In genomic region chr15:51680316-51680715, GRCh38 we compare ENCODE assay signal across 18 cellular contexts. TPM values are rescaled to one million over a fixed set of nuclear protein-coding genes. Genes with fewer than 3 reads are reported as not detected.
"Had no signal": no experiment of that assay in that cellular context is flagged by ENCODE, and none has a peak within 500 bp of the region (broad histone marks: within the 10 kb centered on the region; RNA-seq: fewer than 3 reads in every experiment).

No MANE protein-coding gene starts in this region.

- H3K27ac Mint-ChIP-seq: activated CD4-positive, alpha-beta memory T cell treated with anti-CD3 and anti-CD28 coated beads for 36 hours; activated naive CD8-positive, alpha-beta T cell treated with anti-CD3 and anti-CD28 coated beads for 36 hours; natural killer cell; stimulated activated effector memory CD8-positive, alpha-beta T cell treated with anti-CD3 and anti-CD28 coated beads, Interleukin-12 subunit alpha, Interleukin-12 subunit beta, amount 100 ng/mL, for 72 hours; T-helper 2 cell treated with Interferon-gamma antibody and Interleukin-4, amounts not matched to agents 5 μg/mL and 100 μg/mL, for 36 hours had no signal

- H3K36me3 Mint-ChIP-seq: activated CD4-positive, alpha-beta memory T cell treated with anti-CD3 and anti-CD28 coated beads for 36 hours; activated naive CD8-positive, alpha-beta T cell treated with anti-CD3 and anti-CD28 coated beads for 36 hours; natural killer cell; stimulated activated effector memory CD8-positive, alpha-beta T cell treated with anti-CD3 and anti-CD28 coated beads, Interleukin-12 subunit alpha, Interleukin-12 subunit beta, amount 100 ng/mL, for 72 hours had no signal

- H3K27me3 ChIP-seq: right atrium auricular region, vagina had no signal

- ATAC-seq: activated T-cell treated with anti-CD3 and anti-CD28 coated beads, Interleukin-2, amount 50 U/mL, for 4 hours; gastroesophageal sphincter; left colon; natural killer cell; stimulated activated effector memory CD8-positive, alpha-beta T cell treated with anti-CD3 and anti-CD28 coated beads, Interleukin-12 subunit alpha, Interleukin-12 subunit beta, amount 100 ng/mL, for 72 hours had no signal

- H3K4me3 Mint-ChIP-seq: activated CD4-positive, alpha-beta memory T cell treated with anti-CD3 and anti-CD28 coated beads for 36 hours; activated naive CD8-positive, alpha-beta T cell treated with anti-CD3 and anti-CD28 coated beads for 36 hours; activated T-cell treated with anti-CD3 and anti-CD28 coated beads, Interleukin-2, amount 50 U/mL, for 4 hours; natural killer cell; stimulated activated effector memory CD8-positive, alpha-beta T cell treated with anti-CD3 and anti-CD28 coated beads, Interleukin-12 subunit alpha, Interleukin-12 subunit beta, amount 100 ng/mL, for 72 hours; T-helper 2 cell treated with Interferon-gamma antibody and Interleukin-4, amounts not matched to agents 5 μg/mL and 100 μg/mL, for 36 hours had no signal

- H3K4me3 ChIP-seq: breast epithelium, gastroesophageal sphincter, right atrium auricular region, vagina had no signal

- H3K36me3 ChIP-seq: breast epithelium, gastroesophageal sphincter, pancreas, right atrium auricular region, tibial nerve, vagina had no signal

- H3K4me1 Mint-ChIP-seq: stimulated activated effector memory CD8-positive, alpha-beta T cell treated with anti-CD3 and anti-CD28 coated beads, Interleukin-12 subunit alpha, Interleukin-12 subunit beta, amount 100 ng/mL, for 72 hours had no signal

- H3K9me3 Mint-ChIP-seq: activated CD4-positive, alpha-beta memory T cell treated with anti-CD3 and anti-CD28 coated beads for 36 hours; activated naive CD8-positive, alpha-beta T cell treated with anti-CD3 and anti-CD28 coated beads for 36 hours; activated T-cell treated with anti-CD3 and anti-CD28 coated beads, Interleukin-2, amount 50 U/mL, for 4 hours; natural killer cell; stimulated activated effector memory CD8-positive, alpha-beta T cell treated with anti-CD3 and anti-CD28 coated beads, Interleukin-12 subunit alpha, Interleukin-12 subunit beta, amount 100 ng/mL, for 72 hours; T-helper 2 cell treated with Interferon-gamma antibody and Interleukin-4, amounts not matched to agents 5 μg/mL and 100 μg/mL, for 36 hours had no signal

- H3K4me1 ChIP-seq: breast epithelium, pancreas had no signal

- H3K9me3 ChIP-seq: breast epithelium, gastroesophageal sphincter, pancreas, right atrium auricular region, tibial nerve, vagina had no signal

- DNase-seq: activated CD4-positive, alpha-beta memory T cell treated with anti-CD3 and anti-CD28 coated beads for 36 hours; activated CD4-positive, alpha-beta T cell treated with anti-CD3 and anti-CD28 coated beads for 1 hour; activated gamma-delta T cell treated with Interleukin-2 at 50 U/mL for 16 hours; activated naive CD8-positive, alpha-beta T cell treated with anti-CD3 and anti-CD28 coated beads for 36 hours; activated T-cell treated with anti-CD3 and anti-CD28 coated beads, Interleukin-2, amount 50 U/mL, for 4 hours; effector CD4-positive, alpha-beta T cell; left colon; natural killer cell; pancreas; small intestine; SW 1271 had no signal

- H3K27ac ChIP-seq: breast epithelium, gastroesophageal sphincter, pancreas, right atrium auricular region, tibial nerve, vagina had no signal

RNA-seq across cellular contexts. Expression of gene SCG3, which starts 1.0 kb away (rescaled TPM):
- total RNA-seq: activated CD4-positive, alpha-beta memory T cell treated with anti-CD3 and anti-CD28 coated beads for 36 hours; activated naive CD8-positive, alpha-beta T cell treated with anti-CD3 and anti-CD28 coated beads for 36 hours; activated T-cell treated with anti-CD3 and anti-CD28 coated beads, Interleukin-2, amount 50 U/mL, for 4 hours; natural killer cell; right atrium auricular region; tibial nerve had no signal
